In the genomic region with DNA sequence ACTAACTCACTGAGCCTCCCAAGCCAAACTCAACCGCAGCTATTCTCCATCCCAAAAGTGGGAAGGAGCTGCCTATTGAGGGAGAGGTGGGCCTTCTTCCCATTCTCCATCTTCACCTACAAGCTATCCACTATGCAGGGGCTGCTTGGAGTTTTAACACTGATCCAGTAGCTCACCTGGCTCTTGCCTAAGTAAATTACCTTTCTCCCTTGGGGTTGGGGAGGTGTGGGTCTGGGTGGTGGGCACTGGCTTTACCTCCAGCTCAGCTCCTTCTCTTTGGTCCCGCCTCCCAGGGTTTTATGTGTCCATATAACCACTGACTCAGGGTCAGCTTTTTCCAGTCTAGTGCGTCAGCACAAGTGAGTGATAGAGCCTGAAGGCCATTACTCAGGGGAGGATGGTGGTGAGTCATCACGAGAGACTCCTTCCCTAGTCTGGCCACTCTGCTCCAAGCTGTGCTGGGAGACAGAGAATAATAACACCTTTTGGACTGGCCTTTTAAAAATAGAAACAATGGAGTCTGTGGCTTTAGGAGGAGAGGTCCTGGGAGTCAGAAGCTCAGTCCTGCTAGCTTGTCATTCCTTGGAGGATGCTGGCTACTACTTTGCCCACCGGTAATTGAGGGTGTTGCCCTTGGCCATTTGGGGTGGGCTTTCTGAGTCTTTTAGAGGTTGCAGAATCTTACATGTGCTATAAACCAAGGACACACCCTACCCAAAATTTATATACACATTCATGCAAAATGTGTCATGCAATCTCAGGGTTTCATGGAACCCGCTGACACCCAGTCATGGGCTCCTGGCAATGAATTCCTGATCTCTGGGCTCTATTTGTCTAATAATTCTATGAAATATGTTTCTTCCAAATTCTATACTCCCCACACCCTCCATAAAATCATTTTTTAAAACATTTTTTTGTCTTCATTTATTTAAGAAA, we compare ENCODE assay signal across 1 cellular context.
A peak's percentile ranks its signal among the peaks of the same experiment; 100 is the strongest.
TF ChIP-seq lines count a peak whose summit lies in the region.

No MANE protein-coding gene starts in this region.

TF ChIP-seq in Ishikawa, 13 proteins besides CTCF, POLR2A, EP300 and RAD21 (continued from another document):
- TF ChIP-seq ZBTB7A (IDR thresholded peaks at IDR 0.05; ENCODE audit: low read depth) (0 out of 2 replicates have a peak, but pooled peaks have one; percentile 83), TEAD4 (IDR thresholded peaks at IDR 0.05) (peak; percentile 51)
- TF ChIP-seq, protein P1, sequence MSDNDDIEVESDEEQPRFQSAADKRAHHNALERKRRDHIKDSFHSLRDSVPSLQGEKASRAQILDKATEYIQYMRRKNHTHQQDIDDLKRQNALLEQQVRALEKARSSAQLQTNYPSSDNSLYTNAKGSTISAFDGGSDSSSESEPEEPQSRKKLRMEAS (IDR thresholded peaks at IDR 0.05): peak; percentile 34; the same call in 1 of the 2 replicates
